ENCODE assay signal across 29 cellular contexts in the genomic region with DNA sequence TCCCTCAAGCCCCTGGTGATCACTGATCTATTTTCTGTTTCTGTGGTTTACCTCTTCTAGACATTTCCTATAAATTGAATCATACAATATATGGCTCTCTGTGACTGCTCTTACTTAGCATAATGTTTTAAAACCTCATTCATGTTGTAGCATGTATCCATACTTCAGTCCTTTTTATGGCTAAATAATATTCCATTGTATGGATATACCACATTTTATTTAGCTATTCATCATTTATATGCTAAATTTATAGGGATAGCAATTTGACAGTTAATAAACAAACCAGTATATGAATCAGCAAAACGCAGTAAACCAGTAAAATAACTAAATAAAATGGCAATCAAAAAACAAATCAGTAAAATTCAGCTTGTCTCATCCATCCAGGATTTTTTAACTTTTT.
"Had no signal": no experiment of that assay in that cellular context is flagged by ENCODE, and none has a peak within 500 bp of the region (broad histone marks: within the 10 kb centered on the region; RNA-seq: fewer than 3 reads in every experiment).

No MANE protein-coding gene starts in this region.

- ATAC-seq: effector memory CD8-positive, alpha-beta T cell; esophagus mucosa; foreskin keratinocyte; gastrocnemius medialis; gastroesophageal sphincter; heart left ventricle; heart right ventricle had no signal

- FAIRE-seq: endometrium, endothelial cell of umbilical vein, frontal cortex had no signal

- H2AFZ ChIP-seq: hepatocyte had no signal

- H3K79me2 ChIP-seq: hepatocyte had no signal

- H3K27me3 Mint-ChIP-seq: dendritic cell treated with granulocyte-macrophage colony-stimulating factor and Interleukin-4, amounts not matched to agents 40 ng/mL and 50 ng/mL, for 4 days; effector memory CD8-positive, alpha-beta T cell had no signal

- H3K4me3 ChIP-seq: colonic mucosa, coronary artery, dorsolateral prefrontal cortex, esophagus muscularis mucosa, esophagus squamous epithelium, gastrocnemius medialis, gastroesophageal sphincter, heart left ventricle, heart right ventricle, hepatocyte had no signal

- H3K27ac Mint-ChIP-seq: dendritic cell treated with granulocyte-macrophage colony-stimulating factor and Interleukin-4, amounts not matched to agents 40 ng/mL and 50 ng/mL, for 4 days; effector memory CD8-positive, alpha-beta T cell; endodermal cell had no signal

- H3K27me3 ChIP-seq: colonic mucosa, dorsolateral prefrontal cortex, esophagus muscularis mucosa, esophagus squamous epithelium, foreskin keratinocyte, gastrocnemius medialis, gastroesophageal sphincter, heart left ventricle, heart right ventricle, hepatocyte had no signal

- H3K9me3 ChIP-seq: colonic mucosa, esophagus squamous epithelium, gastrocnemius medialis had no signal

- DNase-seq: colonic mucosa; cortex of kidney; dermis blood vessel endothelial cell; dorsolateral prefrontal cortex; effector CD4-positive, alpha-beta T cell; effector CD8-positive, alpha-beta T cell; effector memory CD4-positive, alpha-beta T cell; effector memory CD8-positive, alpha-beta T cell; endodermal cell; erythroblast; esophagus squamous epithelium; foreskin fibroblast; foreskin keratinocyte; foreskin melanocyte; gastrocnemius medialis; glutamatergic neuron; head of caudate nucleus; heart left ventricle; heart right ventricle had no signal

- H3K27ac ChIP-seq: colonic mucosa, coronary artery, dorsolateral prefrontal cortex, epithelial cell of prostate, esophagus muscularis mucosa, esophagus squamous epithelium, foreskin keratinocyte, gastrocnemius medialis, gastroesophageal sphincter, heart left ventricle, heart right ventricle, hepatocyte had no signal

- H3K36me3 ChIP-seq: colonic mucosa, esophagus muscularis mucosa, esophagus squamous epithelium, gastrocnemius medialis, gastroesophageal sphincter, heart left ventricle, heart right ventricle had no signal

- H3K4me1 Mint-ChIP-seq: endodermal cell had no signal

- H3K4me2 ChIP-seq: hepatocyte had no signal

- H3K4me3 Mint-ChIP-seq: dendritic cell treated with granulocyte-macrophage colony-stimulating factor and Interleukin-4, amounts not matched to agents 40 ng/mL and 50 ng/mL, for 4 days; effector memory CD8-positive, alpha-beta T cell; endodermal cell had no signal

- H3K9me3 Mint-ChIP-seq: effector memory CD8-positive, alpha-beta T cell had no signal

- H3K4me1 ChIP-seq: colonic mucosa, esophagus muscularis mucosa, esophagus squamous epithelium, foreskin keratinocyte, gastrocnemius medialis, gastroesophageal sphincter, heart left ventricle, heart right ventricle had no signal
